Comparison of ENCODE assay signal across 16 cellular contexts in genomic region chr13:81738364-81738763, GRCh38.
"Had no signal": no experiment of that assay in that cellular context is flagged by ENCODE, and none has a peak within 500 bp of the region (broad histone marks: within the 10 kb centered on the region; RNA-seq: fewer than 3 reads in every experiment).

No MANE protein-coding gene starts in this region.

- H3K36me3 Mint-ChIP-seq: natural killer cell treated with Interleukin-12 subunit alpha and Interleukin-12 subunit beta and Interleukin-15 and Interleukin-18, amount 100 ng/mL, for 72 hours had no signal

- DNase-seq: activated CD4-positive, alpha-beta T cell treated with anti-CD3 and anti-CD28 coated beads, Interleukin-2, amount 50 U/mL, for 4 hours; activated effector memory CD4-positive, alpha-beta T cell treated with anti-CD3 and anti-CD28 coated beads, Interleukin-2, amount 50 U/mL, for 16 hours; activated T-cell treated with anti-CD3 and anti-CD28 coated beads, Interleukin-2, amount 50 U/mL, for 1 hour; hippocampal formation; left cardiac atrium; psoas muscle; sigmoid colon; stimulated activated CD4-positive, alpha-beta T cell treated with anti-CD3 and anti-CD28 coated beads, Interleukin-2, amount 100 ng/mL, for 24 hours; stimulated activated naive CD4-positive, alpha-beta T cell; substantia nigra had no signal

- H3K9me3 ChIP-seq: psoas muscle, sigmoid colon had no signal

- H3K27me3 ChIP-seq: sigmoid colon had no signal

- H3K4me1 ChIP-seq: psoas muscle, sigmoid colon had no signal

- H3K36me3 ChIP-seq: sigmoid colon had no signal

- H3K27me3 Mint-ChIP-seq: natural killer cell treated with Interleukin-12 subunit alpha and Interleukin-12 subunit beta and Interleukin-15 and Interleukin-18, amount 100 ng/mL, for 72 hours had no signal

- FAIRE-seq: frontal cortex had no signal

- ATAC-seq: activated CD4-positive, CD25-positive, alpha-beta regulatory T cell treated with anti-CD3 and anti-CD28 coated beads, Interleukin-2, amount 50 U/mL, for 24 hours; activated naive CD4-positive, alpha-beta T cell treated with anti-CD3 and anti-CD28 coated beads, Interleukin-2, amount 50 U/mL, for 72 hours; left cardiac atrium; natural killer cell treated with Interleukin-12 subunit alpha and Interleukin-12 subunit beta and Interleukin-15 and Interleukin-18, amount 100 ng/mL, for 72 hours; psoas muscle had no signal

- H3K27ac Mint-ChIP-seq: activated naive CD4-positive, alpha-beta T cell treated with anti-CD3 and anti-CD28 coated beads, Interleukin-2, amount 50 U/mL, for 72 hours; natural killer cell treated with Interleukin-12 subunit alpha and Interleukin-12 subunit beta and Interleukin-15 and Interleukin-18, amount 100 ng/mL, for 72 hours; T-helper 1 cell treated with Interleukin-12 subunit alpha and Interleukin-12 subunit beta and Interleukin-4 antibody, amounts not matched to agents 30 μg/mL and 1 μg/mL, for 36 hours had no signal

- H3K4me3 Mint-ChIP-seq: natural killer cell treated with Interleukin-12 subunit alpha and Interleukin-12 subunit beta and Interleukin-15 and Interleukin-18, amount 100 ng/mL, for 72 hours; T-helper 1 cell treated with Interleukin-12 subunit alpha and Interleukin-12 subunit beta and Interleukin-4 antibody, amounts not matched to agents 30 μg/mL and 1 μg/mL, for 36 hours had no signal

- H3K4me3 ChIP-seq: lung, psoas muscle, sigmoid colon had no signal

- H3K27ac ChIP-seq: psoas muscle, sigmoid colon had no signal
